10 cellular contexts compared by ENCODE assay signal in genomic region chr1:199226163-199226562, GRCh38.
DNase-seq lines count a peak whose midpoint lies in the region; ATAC-seq, FAIRE-seq and TF ChIP-seq lines count a peak whose summit lies in the region.
"Had no signal": no experiment of that assay in that cellular context is flagged by ENCODE, and none has a peak within 500 bp of the region (broad histone marks: within the 10 kb centered on the region; RNA-seq: fewer than 3 reads in every experiment).

No MANE protein-coding gene starts in this region.

- intact Hi-C loops in activated CD4-positive, alpha-beta T cell treated with anti-CD3 and anti-CD28 coated beads for 36 hours (cut with DNase I, micrococcal nuclease), result loop anchor here (1.0 to 5.0 kb wide), 10 partner anchors 53 to 1059 kb away; no protein-coding TSS in a partner anchor
- intact Hi-C loops in GM12878 (cut with micrococcal nuclease; ENCODE audit: unreplicated experiment), result loop anchor here (1.0 kb wide), 1 partner anchor 53 kb away; no protein-coding TSS in a partner anchor

- H4K20me1 ChIP-seq in GM12878 (ENCODE audit: control insufficient read depth, insufficient read depth), result no peaks in the 10 kb centered on the region

- H3K79me2 ChIP-seq in GM12878 (ENCODE audit: control insufficient read depth, insufficient read depth, low read length), result no peaks in the 10 kb centered on the region

- CTCF ChIA-PET in activated CD4-positive, alpha-beta T cell treated with anti-CD3 and anti-CD28 coated beads for 36 hours (lab: Charles Lee), result interaction anchor here (0.7 to 1.6 kb wide), 4 partner anchors 53 to 470 kb away, joined by 4 to 8 read pairs (median 4); no protein-coding TSS in a partner anchor
- CTCF ChIA-PET in GM12878 (lab: Yijun Ruan, JAX), result interaction anchor here (0.9 to 2.2 kb wide), 6 partner anchors 10 to 289 kb away, joined by 3 to 11 read pairs (median 4); no protein-coding TSS in a partner anchor

- H3K9me3 Mint-ChIP-seq in activated CD4-positive, alpha-beta T cell treated with anti-CD3 and anti-CD28 coated beads for 36 hours (ENCODE audit: low read depth), result no peaks in the 10 kb centered on the region
- no peaks in the 10 kb centered on the region for H3K9me3 Mint-ChIP-seq in stimulated activated effector memory CD8-positive, alpha-beta T cell treated with anti-CD3 and anti-CD28 coated beads, Interleukin-12 subunit alpha, Interleukin-12 subunit beta, amount 100 ng/mL, for 72 hours

- H3K9ac ChIP-seq in GM12878 (ENCODE audit: control insufficient read depth, insufficient read depth, low read length), result no peak overlapping the region

- RAD21 ChIA-PET in GM12878 (lab: Charles Lee; ENCODE audit: unreplicated experiment), result interaction anchor here (0.5 to 4.6 kb wide), 8 partner anchors 13 to 303 kb away, joined by 3 to 20 read pairs (median 4); no protein-coding TSS in a partner anchor

- peaks cover 25% of the 10 kb centered on the region for H3K4me1 Mint-ChIP-seq in activated CD4-positive, alpha-beta T cell treated with anti-CD3 and anti-CD28 coated beads for 36 hours
- H3K4me1 Mint-ChIP-seq in stimulated activated effector memory CD8-positive, alpha-beta T cell treated with anti-CD3 and anti-CD28 coated beads, Interleukin-12 subunit alpha, Interleukin-12 subunit beta, amount 100 ng/mL, for 72 hours, result peaks cover 9% of the 10 kb centered on the region

- SMC1A ChIA-PET in GM12878 (lab: Charles Lee; ENCODE audit: uncharacterized antibody, unreplicated experiment), result interaction anchor here (0.7 to 3.2 kb wide), 10 partner anchors 8 to 296 kb away, joined by 3 to 17 read pairs (median 3); no protein-coding TSS in a partner anchor

- no peak overlapping the region for H3K4me3 ChIP-seq in GM12878
- H3K4me3 ChIP-seq: A549 had no signal

- in situ Hi-C loops in GM12878 (cut with MboI), result no loop called here

- DNase-seq in activated CD4-positive, alpha-beta T cell treated with anti-CD3 and anti-CD28 coated beads for 36 hours, result peak; percentile 53
- no peak for DNase-seq in activated CD4-positive, alpha-beta T cell treated with anti-CD3 and anti-CD28 coated beads for 1 hour
- DNase-seq in HT1080 (ENCODE audit: low read depth), result peak; percentile 83
- peak; percentile 16 for DNase-seq in GM12878 (ENCODE audit: low read depth, low spot score)
- DNase-seq in stimulated activated effector memory CD8-positive, alpha-beta T cell treated with anti-CD3 and anti-CD28 coated beads, Interleukin-12 subunit alpha, Interleukin-12 subunit beta, amount 100 ng/mL, for 72 hours (ENCODE audit: low spot score in 2 of 2), result peak in 1 of 2 donors; percentile 49
- DNase-seq in NCI-H82 treated with DMSO at 0.1 percent for 48 hours (lab: John Stamatoyannopoulos, UW; ENCODE audit: unreplicated experiment), result no peak
- DNase-seq in occipital lobe (lab: John Stamatoyannopoulos, UW), result no peak
- no peak for DNase-seq in HK-2 (ENCODE audit: unreplicated experiment)
- DNase-seq: activated CD8-positive, alpha-beta memory T cell treated with anti-CD3 and anti-CD28 coated beads for 24 hours had no signal

- TF ChIP-seq EP300 in GM12878 (IDR thresholded peaks at IDR 0.05; ENCODE audit: borderline replicate concordance in 1 of 2, control insufficient read depth in 1 of 2, low read depth in 2 of 2, low read length in 2 of 2), result peak in 1 of 2 experiments; percentile 15; a peak in 1 of 4 replicates

- H3K36me3 ChIP-seq in GM12878 (ENCODE audit: control insufficient read depth in 2 of 2, insufficient read depth in 2 of 2, low read length in 1 of 2), result no peaks in the 10 kb centered on the region

- WGBS in GM12878 (ENCODE audit: insufficient coverage, insufficient replicate concordance, low lambda C conversion rate, missing lambda C conversion rate), result 0% methylated on average over 2 of the region's 2 CpGs

- H3K4me1 ChIP-seq in GM12878 (ENCODE audit: control insufficient read depth, insufficient read depth, low read length), result peaks cover 3% of the 10 kb centered on the region; the same call in 1 of the 2 replicates
- H3K4me1 ChIP-seq: A549 had no signal

- TF ChIP-seq CTCF in GM12878 (IDR thresholded peaks at IDR 0.05 in 2 of 3, conservative IDR thresholded peaks at IDR 0.05 in 1 of 3; ENCODE audit: control insufficient read depth in 2 of 3, extremely low read depth in 1 of 3, insufficient read depth in 1 of 3, low read depth in 3 of 3, low read length in 3 of 3), result no peak

- TF ChIP-seq POLR2A in GM12878 (IDR thresholded peaks at IDR 0.05; ENCODE audit: low read depth, low read length), result no peak

- no peaks in the 10 kb centered on the region for H3K36me3 Mint-ChIP-seq in activated CD4-positive, alpha-beta T cell treated with anti-CD3 and anti-CD28 coated beads for 36 hours (ENCODE audit: low read depth)
- H3K36me3 Mint-ChIP-seq in stimulated activated effector memory CD8-positive, alpha-beta T cell treated with anti-CD3 and anti-CD28 coated beads, Interleukin-12 subunit alpha, Interleukin-12 subunit beta, amount 100 ng/mL, for 72 hours, result no peaks in the 10 kb centered on the region

- peak overlapping the region; percentile 94 for H2AFZ ChIP-seq in GM12878 (ENCODE audit: control insufficient read depth, low read depth, low read length)

- FAIRE-seq in GM12878 (lab: Jason Lieb, UNC), result no peak
- FAIRE-seq: A549 had no signal

- TF ChIP-seq RAD21 in GM12878 (IDR thresholded peaks at IDR 0.05; ENCODE audit: insufficient read depth, low read depth, low read length), result no peak

- POLR2A ChIA-PET in activated CD4-positive, alpha-beta T cell treated with anti-CD3 and anti-CD28 coated beads for 36 hours (lab: Charles Lee), result interaction anchor here (0.5 to 1.0 kb wide), 2 partner anchors 13 to 53 kb away, joined by 3 to 5 read pairs; no protein-coding TSS in a partner anchor
- POLR2A ChIA-PET in GM12878 (lab: Charles Lee), result interaction anchor here (1.5 kb wide), 1 partner anchor 52 kb away, joined by 3 read pairs; no protein-coding TSS in a partner anchor

- H3K4me3 Mint-ChIP-seq in activated CD4-positive, alpha-beta T cell treated with anti-CD3 and anti-CD28 coated beads for 36 hours, result peak overlapping the region; percentile 47
- H3K4me3 Mint-ChIP-seq in stimulated activated effector memory CD8-positive, alpha-beta T cell treated with anti-CD3 and anti-CD28 coated beads, Interleukin-12 subunit alpha, Interleukin-12 subunit beta, amount 100 ng/mL, for 72 hours, result peak overlapping the region; percentile 48

- BruUV-seq in GM12878 (replicated peaks; lab: Mats Ljungman, UMichigan), result no TSS peak

- H3K27ac ChIP-seq in GM12878 (ENCODE audit: control insufficient read depth, insufficient read depth), result peak overlapping the region; percentile 52; the same call in 1 of the 2 replicates
- H3K27ac ChIP-seq: A549 had no signal

- H3K27me3 ChIP-seq in GM12878 (replicated peaks in 1 of 2; ENCODE audit: control insufficient read depth in 2 of 2, insufficient read depth in 2 of 2, low read length in 1 of 2), result no peaks in the 10 kb centered on the region

- H3K4me2 ChIP-seq in GM12878 (ENCODE audit: control insufficient read depth, insufficient read depth), result peak overlapping the region; percentile 50
- H3K4me2 ChIP-seq: A549 had no signal

- no peaks in the 10 kb centered on the region for H3K9me3 ChIP-seq in GM12878 (replicated peaks; ENCODE audit: control insufficient read depth, insufficient read depth, low read length)
- H3K9me3 ChIP-seq: A549 had no signal

- no peaks in the 10 kb centered on the region for H3K27me3 Mint-ChIP-seq in activated CD4-positive, alpha-beta T cell treated with anti-CD3 and anti-CD28 coated beads for 36 hours

- ATAC-seq in activated CD4-positive, alpha-beta T cell treated with anti-CD3 and anti-CD28 coated beads for 36 hours, result peak; percentile 98
- peak; percentile 94 for ATAC-seq in GM12878
- peak; percentile 99 for ATAC-seq in stimulated activated effector memory CD8-positive, alpha-beta T cell treated with anti-CD3 and anti-CD28 coated beads, Interleukin-12 subunit alpha, Interleukin-12 subunit beta, amount 100 ng/mL, for 72 hours
- ATAC-seq: A549 had no signal

- peak overlapping the region; percentile 78 for H3K27ac Mint-ChIP-seq in activated CD4-positive, alpha-beta T cell treated with anti-CD3 and anti-CD28 coated beads for 36 hours
- H3K27ac Mint-ChIP-seq in stimulated activated effector memory CD8-positive, alpha-beta T cell treated with anti-CD3 and anti-CD28 coated beads, Interleukin-12 subunit alpha, Interleukin-12 subunit beta, amount 100 ng/mL, for 72 hours, result peak overlapping the region; percentile 66

TF ChIP-seq in GM12878, 131 proteins besides CTCF, POLR2A, EP300 and RAD21 (continues in another document):
- TF ChIP-seq ZNF274 (IDR thresholded peaks at IDR 0.05; ENCODE audit: insufficient read depth, insufficient read length), result no peak
- TF ChIP-seq GABPA (IDR thresholded peaks at IDR 0.05; ENCODE audit: low read depth), result peak; percentile 57
- no peak for TF ChIP-seq EED (IDR thresholded peaks at IDR 0.05; ENCODE audit: low read depth)
- TF ChIP-seq CBX5 (IDR thresholded peaks at IDR 0.05; ENCODE audit: low read depth), result 0 out of 2 replicates have a peak, but pooled peaks have one; percentile 28
- TF ChIP-seq BCL11A (IDR thresholded peaks at IDR 0.05; ENCODE audit: low read depth, low read length), result 0 out of 2 replicates have a peak, but pooled peaks have one; percentile 39
- TF ChIP-seq HDAC2 (IDR thresholded peaks at IDR 0.05), result no peak
- 0 out of 2 replicates have a peak, but pooled peaks have one; percentile 26 for TF ChIP-seq IKZF1 (conservative IDR thresholded peaks at IDR 0.05)
- TF ChIP-seq DPF2 (IDR thresholded peaks at IDR 0.05), result 0 out of 2 replicates have a peak, but pooled peaks have one; percentile 20

Comparison
In these comparisons a context has a peak if more than half of its experiments do, and no peak if none do; other contexts are left out.
1. DNase-seq: peak in activated CD4-positive, alpha-beta T cell treated with anti-CD3 and anti-CD28 coated beads for 36 hours (single experiment), HT1080 (single experiment) and GM12878 (single experiment); none in activated CD4-positive, alpha-beta T cell treated with anti-CD3 and anti-CD28 coated beads for 1 hour (single experiment), NCI-H82 treated with DMSO at 0.1 percent for 48 hours (single experiment), occipital lobe (single experiment) and HK-2 (single experiment).
2. Peak in every context shown above with its lines, with median percentiles within 50 percentile points of each other: ATAC-seq.